ENCODE assay signal across 17 cellular contexts in genomic region chr16:90044111-90044551, GRCh38. TPM values are rescaled to one million over a fixed set of nuclear protein-coding genes. Genes with fewer than 3 reads are reported as not detected.
A peak's percentile ranks its signal among the peaks of the same experiment; 100 is the strongest.
DNase-seq lines count a peak whose midpoint lies in the region; ATAC-seq, FAIRE-seq and TF ChIP-seq lines count a peak whose summit lies in the region.
"Had no signal": no experiment of that assay in that cellular context is flagged by ENCODE, and none has a peak within 500 bp of the region (broad histone marks: within the 10 kb centered on the region; RNA-seq: fewer than 3 reads in every experiment).

No MANE protein-coding gene starts in this region.

- POLR2A ChIA-PET in endothelial cell of umbilical vein (lab: Charles Lee), result no interaction called here

- dilution Hi-C loops in endothelial cell of umbilical vein (cut with MboI; ENCODE audit: extremely low pct_ligation_motif_present, low sequenced_read_pairs), result no loop called here

- ATAC-seq in HG02571 (IDR thresholded peaks at IDR 0.05; ENCODE audit: unreplicated experiment) (no peak), GM18511 (IDR thresholded peaks at IDR 0.05; ENCODE audit: unreplicated experiment) (no peak)
- ATAC-seq: right cardiac atrium; stimulated activated memory B cell treated with anti-CD40 and anti-IgM and Interleukin-4, amounts not matched to agents 10 μg/mL and 1 μg/mL and 100 μg/mL, for 72 hours had no signal

- H2AFZ ChIP-seq in endothelial cell of umbilical vein (ENCODE audit: low read depth, low read length), result no peak overlapping the region

- no peaks in the 10 kb centered on the region for H3K9me3 ChIP-seq in endothelial cell of umbilical vein (replicated peaks; ENCODE audit: control insufficient read depth, insufficient read depth, low read length)

- no peaks in the 10 kb centered on the region for H3K79me2 ChIP-seq in endothelial cell of umbilical vein (ENCODE audit: control insufficient read depth, insufficient read depth, low read length)

- CTCF ChIA-PET in endothelial cell of umbilical vein (lab: Charles Lee), result interaction anchor here (1.1 kb wide), 1 partner anchor 38 kb away, joined by 3 read pairs; no protein-coding TSS in a partner anchor

- TF ChIP-seq CTCF in endothelial cell of umbilical vein (IDR thresholded peaks at IDR 0.05; ENCODE audit: extremely low read depth in 1 of 2, insufficient read depth in 1 of 2, low read depth in 1 of 2, low read length in 2 of 2), result no peak

- no peak overlapping the region for H3K9ac ChIP-seq in endothelial cell of umbilical vein (replicated peaks; ENCODE audit: extremely low read depth, insufficient read depth, low read length)

- peak; percentile 91 for DNase-seq in DMS53 (lab: John Stamatoyannopoulos, UW)
- DNase-seq in NCI-H2196 treated with DMSO at 0.1 percent for 48 hours (lab: John Stamatoyannopoulos, UW; ENCODE audit: unreplicated experiment), result peak; percentile 5
- no peak for DNase-seq in endothelial cell of umbilical vein (ENCODE audit: low read depth, low spot score)
- peak; percentile 56 for DNase-seq in renal cortical epithelial cell (ENCODE audit: low read depth)
- DNase-seq in caudate nucleus (lab: John Stamatoyannopoulos, UW), result no peak
- no peak for DNase-seq in C1 segment of cervical spinal cord (lab: John Stamatoyannopoulos, UW)
- DNase-seq: dermis blood vessel endothelial cell; foreskin fibroblast; GDM1; naive B cell; right cardiac atrium; stimulated activated CD4-positive, alpha-beta T cell treated with anti-CD3 and anti-CD28 coated beads, Interleukin-4, amount 100 ng/mL, for 1 hour had no signal

- peaks cover 0 to 2% of the 10 kb centered on the region in 2 experiments for H3K27me3 ChIP-seq in endothelial cell of umbilical vein (ENCODE audit: control insufficient read depth in 2 of 2, insufficient read depth in 2 of 2, low read length in 2 of 2)

- H3K4me3 ChIP-seq in endothelial cell of umbilical vein (replicated peaks in 1 of 3; ENCODE audit: insufficient read depth in 1 of 3, low read depth in 1 of 3, low read length in 3 of 3), result no peak overlapping the region

- H3K4me2 ChIP-seq in endothelial cell of umbilical vein (ENCODE audit: insufficient read depth, low read length), result no peak overlapping the region

- BruUV-seq in endothelial cell of umbilical vein (replicated peaks; lab: Mats Ljungman, UMichigan), result TSS peak; percentile 12

- peaks cover 8% of the 10 kb centered on the region for H3K4me1 ChIP-seq in endothelial cell of umbilical vein (ENCODE audit: control insufficient read depth, extremely low read depth, insufficient read depth, low read length)

- intact Hi-C loops in endothelial cell of umbilical vein (cut with micrococcal nuclease), result no loop called here

- no peaks in the 10 kb centered on the region for H3K9me1 ChIP-seq in endothelial cell of umbilical vein (replicated peaks; ENCODE audit: control insufficient read depth, extremely low read depth, insufficient read depth, low read length)

- FAIRE-seq in endothelial cell of umbilical vein (lab: Jason Lieb, UNC), result no peak

- H4K20me1 ChIP-seq in endothelial cell of umbilical vein (replicated peaks; ENCODE audit: control insufficient read depth, extremely low read depth, insufficient read depth, low read length), result no peaks in the 10 kb centered on the region

- H3K27ac ChIP-seq in endothelial cell of umbilical vein (ENCODE audit: insufficient read depth, low read depth, low read length) (no peak overlapping the region), caudate nucleus (ENCODE audit: low read depth, low read length) (no peak overlapping the region)

- peaks cover 0 to 18% of the 10 kb centered on the region in 2 experiments for H3K36me3 ChIP-seq in endothelial cell of umbilical vein (ENCODE audit: control insufficient read depth in 2 of 2, extremely low read depth in 1 of 2, insufficient read depth in 2 of 2, low read length in 2 of 2)

- TF ChIP-seq POLR2A in endothelial cell of umbilical vein (IDR thresholded peaks at IDR 0.05; ENCODE audit: low read depth, low read length), result no peak

TF ChIP-seq in endothelial cell of umbilical vein, 7 proteins besides CTCF, POLR2A, EP300 and RAD21:
- no peak for TF ChIP-seq JUN (IDR thresholded peaks at IDR 0.05; ENCODE audit: borderline replicate concordance, insufficient read depth, insufficient read length, low read depth)
- no peak for TF ChIP-seq EZH2 (IDR thresholded peaks at IDR 0.05; ENCODE audit: borderline replicate concordance, low read depth, low read length, severe bottlenecking)
- no peak for TF ChIP-seq MAX (IDR thresholded peaks at IDR 0.05; ENCODE audit: insufficient read depth, insufficient read length)
- TF ChIP-seq GATA2 (IDR thresholded peaks at IDR 0.05; ENCODE audit: insufficient read depth, insufficient read length, low read depth, low read length), result no peak

RNA-seq across cellular contexts. Expression of gene DBNDD1, which starts 24.9 kb away (rescaled TPM):
- total RNA-seq in endothelial cell of umbilical vein (28.2 and 33.6 TPM in 2 replicates), renal cortical epithelial cell (14.4 and 24.2 TPM in 2 replicates)
- 45.7 and 54.7 TPM in 2 replicates for polyA plus RNA-seq in endothelial cell of umbilical vein
- 35.7 and 43.8 TPM in 2 replicates for polyA plus RNA-seq in endothelial cell of umbilical vein (2011; cell fraction: cytosol; rRNA removed)
- 14.7 and 17.6 TPM in 2 replicates for polyA plus RNA-seq in endothelial cell of umbilical vein (2011; cell fraction: nucleus; rRNA removed)
- 35.8 and 43.3 TPM in 2 replicates for polyA plus RNA-seq in endothelial cell of umbilical vein (2012)
- polyA minus RNA-seq in endothelial cell of umbilical vein, result 17.0 and 21.8 TPM in 2 replicates
- 4.5 TPM for polyA minus RNA-seq in endothelial cell of umbilical vein (2011; cell fraction: cytosol; rRNA and poly(A)+ RNA removed)
- polyA minus RNA-seq in endothelial cell of umbilical vein (2011; cell fraction: nucleus; rRNA and poly(A)+ RNA removed), result 4.8 and 7.1 TPM in 2 replicates
- polyA plus RNA-seq: CD14-positive monocyte had no signal

RNA-seq across cellular contexts. Expression of gene PRDM7, which starts 33.0 kb away (rescaled TPM):
- total RNA-seq in endothelial cell of umbilical vein (not detected in 2 replicates), renal cortical epithelial cell (not detected in 2 replicates)
- polyA plus RNA-seq in endothelial cell of umbilical vein, result not detected in 2 replicates
- polyA plus RNA-seq in endothelial cell of umbilical vein (2011; cell fraction: cytosol; rRNA removed), result not detected in 2 replicates
- not detected in 2 replicates for polyA plus RNA-seq in endothelial cell of umbilical vein (2011; cell fraction: nucleus; rRNA removed)
- polyA plus RNA-seq in endothelial cell of umbilical vein (2012), result not detected in 2 replicates
- polyA minus RNA-seq in endothelial cell of umbilical vein, result not detected in 2 replicates
- not detected for polyA minus RNA-seq in endothelial cell of umbilical vein (2011; cell fraction: cytosol; rRNA and poly(A)+ RNA removed)
- polyA minus RNA-seq in endothelial cell of umbilical vein (2011; cell fraction: nucleus; rRNA and poly(A)+ RNA removed), result not detected in 2 replicates
- total RNA-seq: dermis blood vessel endothelial cell, kidney epithelial cell, right cardiac atrium had no signal
- polyA plus RNA-seq: CD14-positive monocyte, right cardiac atrium had no signal

Comparison
In these comparisons a context has a peak if more than half of its experiments do, and no peak if none do; other contexts are left out.
1. DNase-seq: peak in DMS53 (single experiment), NCI-H2196 treated with DMSO at 0.1 percent for 48 hours (single experiment) and renal cortical epithelial cell (single experiment); none in endothelial cell of umbilical vein (single experiment), caudate nucleus (0 of 61) and C1 segment of cervical spinal cord (0 of 14).